In the genomic region with DNA sequence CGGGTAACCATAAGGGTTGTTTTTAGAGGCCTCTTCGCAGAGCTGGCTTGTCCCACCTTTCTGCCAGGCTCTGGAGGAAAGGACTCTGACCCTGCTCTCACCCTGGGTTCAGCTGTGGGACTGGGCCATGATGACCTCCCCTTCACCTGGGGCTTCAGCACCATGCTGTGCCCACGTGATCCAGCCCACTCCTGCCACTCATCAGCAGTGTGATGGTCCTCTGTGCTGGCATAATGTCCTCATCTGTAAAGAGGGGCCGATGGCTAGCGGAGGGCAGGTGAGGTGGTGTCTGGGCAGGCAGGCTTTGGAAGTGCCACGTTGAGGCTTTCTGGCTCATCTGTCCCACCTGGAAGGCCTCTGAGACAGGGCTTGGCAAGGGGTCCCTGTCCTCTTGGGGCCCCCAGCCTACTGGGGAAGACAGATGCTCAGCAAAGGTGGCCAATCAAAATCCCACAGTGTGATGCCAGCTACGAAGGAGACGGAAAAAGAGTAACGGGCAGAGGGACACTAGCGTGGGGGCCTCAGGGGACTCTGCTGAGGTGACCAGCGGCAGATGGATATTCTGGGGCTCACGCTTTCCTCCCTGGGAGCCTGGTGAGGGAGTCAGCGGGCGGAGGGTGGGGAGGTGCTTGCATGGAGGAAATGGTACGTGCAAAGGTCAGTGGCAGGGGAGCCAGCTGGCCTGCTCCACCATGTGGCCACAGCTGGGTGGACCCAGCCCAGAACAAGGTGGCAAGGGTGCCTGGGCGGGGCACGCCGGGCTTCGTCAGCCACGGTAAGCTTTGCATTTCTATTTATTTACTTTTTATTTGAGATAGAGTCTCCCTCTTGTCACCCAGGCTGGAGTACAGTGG, we compare ENCODE assay signal across 25 cellular contexts. TPM values are rescaled to one million over a fixed set of nuclear protein-coding genes. Genes with fewer than 3 reads are reported as not detected.
DNase-seq lines count a peak whose midpoint lies in the region; ATAC-seq, FAIRE-seq and TF ChIP-seq lines count a peak whose summit lies in the region.
"Had no signal": no experiment of that assay in that cellular context is flagged by ENCODE, and none has a peak within 500 bp of the region (broad histone marks: within the 10 kb centered on the region; RNA-seq: fewer than 3 reads in every experiment).

No MANE protein-coding gene starts in this region.

- H3K79me2 ChIP-seq in mammary epithelial cell (ENCODE audit: insufficient read depth, low read length), result peaks cover 8% of the 10 kb centered on the region

- no peak overlapping the region for H2AFZ ChIP-seq in mammary epithelial cell (ENCODE audit: low read depth, low read length)

- dilution Hi-C loops in mammary epithelial cell (cut with HindIII; ENCODE audit: low sequenced_read_pairs), result no loop called here

- FAIRE-seq in small intestine (lab: Jason Lieb, UNC), result no peak
- FAIRE-seq: A549, GM19239, H54 had no signal

- no TSS peak for BruUV-seq in mammary epithelial cell (replicated peaks; lab: Mats Ljungman, UMichigan)

- no peak overlapping the region for H3K4me3 ChIP-seq in RWPE2 (ENCODE audit: severe bottlenecking)
- peak overlapping the region in 1 of 3 donors; percentile 2 for H3K4me3 ChIP-seq in liver (ENCODE audit: low read depth in 1 of 3, low read length in 3 of 3)
- H3K4me3 ChIP-seq in small intestine (ENCODE audit: low read depth in 1 of 2, low read length in 2 of 2), result no peak overlapping the region
- no peak overlapping the region for H3K4me3 ChIP-seq in mammary epithelial cell (replicated peaks in 1 of 3; ENCODE audit: insufficient read depth in 1 of 3, low read depth in 2 of 3, low read length in 3 of 3)
- H3K4me3 ChIP-seq in foreskin fibroblast (ENCODE audit: low read depth in 1 of 2, low read length in 2 of 2), result no peak overlapping the region
- H3K4me3 ChIP-seq: A549, adrenal gland, smooth muscle cell, tibial artery had no signal

- no peaks in the 10 kb centered on the region for H4K20me1 ChIP-seq in mammary epithelial cell (ENCODE audit: insufficient read depth, low read length)

- peaks cover 25% of the 10 kb centered on the region for H3K36me3 ChIP-seq in RWPE2 (ENCODE audit: low read depth)
- H3K36me3 ChIP-seq in liver (ENCODE audit: control insufficient read depth in 4 of 4, insufficient read depth in 3 of 4, low read depth in 1 of 4, low read length in 3 of 4), result peaks cover 2 to 16% (median 11%) of the 10 kb centered on the region in 4 donors
- H3K36me3 ChIP-seq in small intestine (ENCODE audit: control insufficient read depth in 2 of 2, insufficient read depth in 2 of 2, low read length in 2 of 2), result peaks cover 0 to 2% of the 10 kb centered on the region in 2 donors
- H3K36me3 ChIP-seq in mammary epithelial cell (ENCODE audit: insufficient read depth, low read length), result peaks cover 5% of the 10 kb centered on the region

- in situ Hi-C loops in mammary epithelial cell (cut with MboI; ENCODE audit: low sequenced_read_pairs in 2 of 2), result no loop called here

- WGBS in liver, result 32% methylated on average over 20 of the region's 20 CpGs
- 23 to 66% (median 48%) methylated on average over 20 of the region's 20 CpGs for WGBS in small intestine, 3 donors
- 90% methylated on average over 14 of the region's 20 CpGs for WGBS in mammary epithelial cell (ENCODE audit: low coverage, missing lambda C conversion rate)

- no peak for TF ChIP-seq RAD21 in liver (IDR thresholded peaks at IDR 0.05)

- H3K27me3 ChIP-seq in RWPE2 (ENCODE audit: insufficient read depth, poor library complexity, severe bottlenecking) (no peaks in the 10 kb centered on the region), liver (ENCODE audit: control insufficient read depth in 4 of 4, insufficient read depth in 4 of 4, low read length in 3 of 4) (no peaks in the 10 kb centered on the region), small intestine (ENCODE audit: control insufficient read depth in 2 of 2, insufficient read depth in 2 of 2, low read length in 2 of 2) (no peaks in the 10 kb centered on the region), mammary epithelial cell (ENCODE audit: insufficient read depth, low read length) (no peaks in the 10 kb centered on the region)
- H3K27me3 ChIP-seq: adrenal gland, tibial artery had no signal

- CTCF ChIA-PET in mammary epithelial cell (lab: Charles Lee; ENCODE audit: low non-redundant PET), result no interaction called here

- peak overlapping the region in 1 of 2 donors; percentile 0 for H3K9ac ChIP-seq in liver (ENCODE audit: low read depth in 1 of 2, low read length in 2 of 2)
- no peak overlapping the region for H3K9ac ChIP-seq in mammary epithelial cell (ENCODE audit: insufficient read depth, low read length)

- H3K4me1 ChIP-seq in RWPE2 (ENCODE audit: insufficient read depth, poor library complexity, severe bottlenecking) (no peaks in the 10 kb centered on the region), liver (ENCODE audit: control insufficient read depth in 4 of 4, insufficient read depth in 4 of 4, low read length in 3 of 4) (peaks cover 11 to 62% (median 47%) of the 10 kb centered on the region in 4 donors), small intestine (ENCODE audit: control insufficient read depth in 2 of 2, insufficient read depth in 1 of 2, low read depth in 1 of 2, low read length in 1 of 2) (peaks cover 5 to 7% of the 10 kb centered on the region in 2 donors), mammary epithelial cell (ENCODE audit: insufficient read depth, low read length) (peaks cover 7% of the 10 kb centered on the region)

- H3K4me2 ChIP-seq in mammary epithelial cell (ENCODE audit: insufficient read depth, low read depth, low read length), result no peak overlapping the region
- H3K4me2 ChIP-seq: A549, smooth muscle cell had no signal

- no peak for ATAC-seq in RWPE2 (ENCODE audit: low read depth)
- ATAC-seq: A549; activated T-cell treated with anti-CD3 and anti-CD28 coated beads, Interleukin-2, amount 50 U/mL, for 72 hours had no signal

- DNase-seq in activated naive CD4-positive, alpha-beta T cell treated with anti-CD3 and anti-CD28 coated beads, Interleukin-2, amount 50 U/mL, for 16 hours, result peak; percentile 7
- DNase-seq in activated naive CD4-positive, alpha-beta T cell treated with Interleukin-2 at 50 U/mL for 16 hours, result no peak
- DNase-seq in RWPE2 (ENCODE audit: low spot score), result peak; percentile 57
- peak; percentile 93 for DNase-seq in small intestine
- DNase-seq in AG08395 (ENCODE audit: low spot score), result no peak
- DNase-seq in mammary epithelial cell, result no peak
- no peak for DNase-seq in foreskin fibroblast
- DNase-seq: activated CD4-positive, alpha-beta T cell treated with anti-CD3 and anti-CD28 coated beads, Interleukin-2, amount 50 U/mL, for 48 hours; activated T-cell treated with anti-CD3 and anti-CD28 coated beads, Interleukin-2, amount 50 U/mL, for 72 hours; caudate nucleus; CD4-positive, CD25-positive, alpha-beta regulatory T cell; DND-41; immature natural killer cell; mesendoderm; NCI-H1417; NCI-H2171; NCI-H774; occipital lobe had no signal

- H3K27ac ChIP-seq in RWPE2 (ENCODE audit: poor library complexity, severe bottlenecking) (no peak overlapping the region), liver (ENCODE audit: low read depth in 1 of 2, low read length in 2 of 2) (peak overlapping the region; percentile 84 to 86), small intestine (ENCODE audit: low read depth in 1 of 2, low read length in 1 of 2) (no peak overlapping the region), mammary epithelial cell (ENCODE audit: insufficient read depth, low read depth, low read length) (no peak overlapping the region)
- H3K27ac ChIP-seq: A549, tibial artery had no signal

- intact Hi-C loops in mammary epithelial cell (cut with micrococcal nuclease), result no loop called here

- no peaks in the 10 kb centered on the region for H3K9me3 ChIP-seq in RWPE2 (ENCODE audit: severe bottlenecking)
- H3K9me3 ChIP-seq in liver (ENCODE audit: control insufficient read depth in 4 of 4, low read length in 3 of 4), result no peaks in the 10 kb centered on the region
- no peaks in the 10 kb centered on the region for H3K9me3 ChIP-seq in small intestine (ENCODE audit: control insufficient read depth, low read depth)
- H3K9me3 ChIP-seq in mammary epithelial cell (replicated peaks; ENCODE audit: insufficient read depth, low read length), result no peaks in the 10 kb centered on the region
- H3K9me3 ChIP-seq: A549, adrenal gland, tibial artery had no signal

- TF ChIP-seq CTCF in RWPE2 (IDR thresholded peaks at IDR 0.05; ENCODE audit: poor library complexity, severe bottlenecking) (no peak), liver (IDR thresholded peaks at IDR 0.05; ENCODE audit: low read depth, low read length, missing input control) (no peak), mammary epithelial cell (conservative IDR thresholded peaks at IDR 0.05 in 1 of 2, IDR thresholded peaks at IDR 0.05 in 1 of 2; ENCODE audit: extremely low read depth in 1 of 2, insufficient read depth in 1 of 2, low read depth in 1 of 2, low read length in 2 of 2) (no peak), foreskin fibroblast (IDR thresholded peaks at IDR 0.05; ENCODE audit: low read depth, low read length) (no peak)

RNA-seq across cellular contexts. Expression of a gene that starts 5.4 kb away (rescaled TPM):
- 10 to 100 TPM; 14.3 to 15.3 TPM for total RNA-seq in liver
- 10 to 100 TPM in 1 of 2 donors, 1 to 10 TPM in 1; 8.6 to 11.6 TPM for polyA plus RNA-seq in liver
- 10 to 100 TPM; 12.5 to 17.4 (median 14.6) TPM for polyA plus RNA-seq in small intestine
- total RNA-seq in mammary epithelial cell, result 10 to 100 TPM; 17.8 to 18.3 TPM
- polyA plus RNA-seq in mammary epithelial cell, result 18.0 TPM
- polyA minus RNA-seq in mammary epithelial cell, result 10.0 TPM

RNA-seq across cellular contexts. Expression of a gene that starts 5.5 kb away (rescaled TPM):
- total RNA-seq in liver (1 to 10 TPM; 6.9 to 8.7 TPM), mammary epithelial cell (10 to 100 TPM in 1 of 2 donors, 1 to 10 TPM in 1; 9.2 to 12.5 TPM)
- polyA plus RNA-seq in liver (1 to 10 TPM; 5.7 to 6.9 TPM), small intestine (10 to 100 TPM in 1 of 3 donors, 1 to 10 TPM in 2; 6.7 to 10.1 (median 7.8) TPM), mammary epithelial cell (5.3 TPM)
- 0.41 TPM for polyA minus RNA-seq in mammary epithelial cell

RNA-seq across cellular contexts. Expression of a gene that starts 8.5 kb away (rescaled TPM):
- total RNA-seq in liver (10 to 100 TPM in 1 of 2 donors, 1 to 10 TPM in 1; 9.6 to 17.4 TPM), mammary epithelial cell (10 to 100 TPM; 19.3 to 50.5 TPM)
- polyA plus RNA-seq in liver (10 to 100 TPM; 43.6 to 50.3 TPM), small intestine (100 to 1,000 TPM in 2 of 3 donors, 10 to 100 TPM in 1; 75.7 to 169 (median 145) TPM), mammary epithelial cell (75.1 TPM)
- polyA minus RNA-seq in mammary epithelial cell, result 5.2 TPM

RNA-seq across cellular contexts. Expression of a gene that starts 36.8 kb away (rescaled TPM):
- total RNA-seq in liver (10 to 100 TPM in 1 of 2 donors, 1 to 10 TPM in 1; 5.5 to 10.3 TPM), mammary epithelial cell (10 to 100 TPM; 17.3 to 28.0 TPM)
- polyA plus RNA-seq in liver (1 to 10 TPM; 1.3 to 4.0 TPM), small intestine (1 to 10 TPM in 2 of 3 donors, under 1 TPM in 1; 0.89 to 8.8 (median 4.1) TPM), mammary epithelial cell (10.7 TPM)
- polyA minus RNA-seq in mammary epithelial cell, result 13.6 TPM

RNA-seq across cellular contexts. Expression of a gene that starts 47.4 kb away (rescaled TPM):
- total RNA-seq in liver (1 to 10 TPM in 1 of 2 donors, under 1 TPM in 1; 0.75 to 4.8 TPM), mammary epithelial cell (under 1 TPM; 0.67 to 0.75 TPM)
- polyA plus RNA-seq in liver (under 1 TPM; 0.62 to 0.72 TPM), small intestine (10 to 100 TPM; 17.9 to 58.4 (median 53.5) TPM), mammary epithelial cell (0.51 TPM)
- 0.67 TPM for polyA minus RNA-seq in mammary epithelial cell

Comparison
In these comparisons a context has a peak if more than half of its experiments do, and no peak if none do; other contexts are left out.
1. DNase-seq: peak in activated naive CD4-positive, alpha-beta T cell treated with anti-CD3 and anti-CD28 coated beads, Interleukin-2, amount 50 U/mL, for 16 hours (single experiment), RWPE2 (single experiment) and small intestine (single experiment); none in activated naive CD4-positive, alpha-beta T cell treated with Interleukin-2 at 50 U/mL for 16 hours (single experiment), AG08395 (single experiment), mammary epithelial cell (single experiment) and foreskin fibroblast (0 of 2).
2. H3K27ac ChIP-seq: peak in liver (2 of 2); none in RWPE2 (single experiment), small intestine (0 of 2) and mammary epithelial cell (single experiment).